ENCODE assay signal across 11 cellular contexts in the genomic region with DNA sequence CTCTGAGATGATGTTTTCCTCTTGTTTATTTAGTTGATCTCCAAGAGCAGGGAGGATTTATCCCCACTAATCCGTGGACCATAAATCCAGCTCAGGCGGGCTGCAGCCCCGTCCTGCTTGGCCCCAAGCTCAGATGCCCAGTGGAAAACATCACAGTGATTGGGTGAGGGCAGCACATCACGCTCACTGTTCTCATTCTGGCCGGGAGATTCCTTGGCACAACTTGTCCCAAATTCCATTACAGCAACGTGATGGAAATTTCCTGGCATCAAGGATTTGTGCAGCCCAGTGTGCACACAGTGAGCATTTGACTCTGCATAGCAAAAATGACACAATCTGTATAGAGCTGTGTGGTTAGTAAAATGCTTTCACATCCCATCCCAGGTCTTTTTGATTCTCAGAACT.
DNase-seq lines count a peak whose midpoint lies in the region; ATAC-seq and TF ChIP-seq lines count a peak whose summit lies in the region.
"Had no signal": no experiment of that assay in that cellular context is flagged by ENCODE, and none has a peak within 500 bp of the region (broad histone marks: within the 10 kb centered on the region; RNA-seq: fewer than 3 reads in every experiment).

No MANE protein-coding gene starts in this region.

- H3K27me3 ChIP-seq in esophagus squamous epithelium (no peaks in the 10 kb centered on the region), aorta (ENCODE audit: control insufficient read depth in 1 of 2, insufficient read depth in 2 of 2, low read length in 1 of 2) (no peaks in the 10 kb centered on the region)

- H3K36me3 ChIP-seq in esophagus squamous epithelium (no peaks in the 10 kb centered on the region), aorta (ENCODE audit: control insufficient read depth in 1 of 2, insufficient read depth in 2 of 2, low read length in 1 of 2) (no peaks in the 10 kb centered on the region)

- H3K4me3 ChIP-seq in esophagus squamous epithelium (no peak overlapping the region), aorta (ENCODE audit: low read length in 2 of 2) (no peak overlapping the region)

- no peak for TF ChIP-seq POLR2A in esophagus squamous epithelium (IDR thresholded peaks at IDR 0.05)
- TF ChIP-seq POLR2A in erythroblast (IDR thresholded peaks at IDR 0.05; ENCODE audit: low read length), result no peak

- 15 to 23% methylated on average over 5 to 6 of the region's 6 CpGs for WGBS in esophagus squamous epithelium, 2 donors
- 3 to 4% methylated on average over 6 of the region's 6 CpGs for WGBS in aorta, 2 donors

- H3K4me1 ChIP-seq in esophagus squamous epithelium (peaks cover 4 to 30% (median 18%) of the 10 kb centered on the region in 3 donors), aorta (ENCODE audit: control insufficient read depth in 1 of 2, insufficient read depth in 2 of 2, low read length in 2 of 2) (peaks cover 4 to 6% of the 10 kb centered on the region in 2 donors)

- H3K9me3 ChIP-seq in esophagus squamous epithelium (no peaks in the 10 kb centered on the region), aorta (ENCODE audit: control insufficient read depth, low read length) (no peaks in the 10 kb centered on the region)

- peak; percentile 93 for ATAC-seq in aorta (ENCODE audit: low FRiP score)
- ATAC-seq in GM21447 (IDR thresholded peaks at IDR 0.05; ENCODE audit: unreplicated experiment), result no peak

- peak; percentile 82 for DNase-seq in NOMO-1 treated with DMSO at 0.1 percent for 48 hours (lab: John Stamatoyannopoulos, UW; ENCODE audit: unreplicated experiment)
- no peak for DNase-seq in NOMO-1 treated with dmso at 0.1 percent for 144 hours (lab: John Stamatoyannopoulos, UW; ENCODE audit: unreplicated experiment)
- no peak for DNase-seq in esophagus squamous epithelium (lab: John Stamatoyannopoulos, UW)
- DNase-seq in mucosa of gallbladder (ENCODE audit: low spot score), result peak; percentile 63
- peak; percentile 80 to 83 for DNase-seq in aorta
- DNase-seq in cortex of kidney (lab: John Stamatoyannopoulos, UW), result no peak
- DNase-seq in erythroblast (lab: John Stamatoyannopoulos, UW), result no peak
- DNase-seq: 8988T; activated naive CD4-positive, alpha-beta T cell; stimulated activated naive B cell treated with anti-CD40 and anti-IgM and Interleukin-4, amounts not matched to agents 10 μg/mL and 1 μg/mL and 100 μg/mL, for 72 hours had no signal

- intact Hi-C loops in esophagus squamous epithelium (cut with DNase I) (no loop called here), aorta (cut with DNase I) (loop anchor here in 1 of 2 donors (1.0 to 10.0 kb wide), 2 partner anchors 124 to 508 kb away; no protein-coding TSS in a partner anchor)

- no peak for TF ChIP-seq CTCF in esophagus squamous epithelium (IDR thresholded peaks at IDR 0.05)

- peak overlapping the region; percentile 61 to 84 (median 80) for H3K27ac ChIP-seq in esophagus squamous epithelium
- peak overlapping the region in 1 of 2 donors; percentile 62 for H3K27ac ChIP-seq in aorta (ENCODE audit: low read depth in 1 of 2, low read length in 2 of 2)

Comparison
In these comparisons a context has a peak if more than half of its experiments do, and no peak if none do; other contexts are left out.
1. DNase-seq: peak in NOMO-1 treated with DMSO at 0.1 percent for 48 hours (single experiment), mucosa of gallbladder (single experiment) and aorta (2 of 2); none in NOMO-1 treated with dmso at 0.1 percent for 144 hours (single experiment), esophagus squamous epithelium (single experiment), cortex of kidney (single experiment) and erythroblast (0 of 2).